10 cellular contexts compared by ENCODE assay signal in the genomic region with DNA sequence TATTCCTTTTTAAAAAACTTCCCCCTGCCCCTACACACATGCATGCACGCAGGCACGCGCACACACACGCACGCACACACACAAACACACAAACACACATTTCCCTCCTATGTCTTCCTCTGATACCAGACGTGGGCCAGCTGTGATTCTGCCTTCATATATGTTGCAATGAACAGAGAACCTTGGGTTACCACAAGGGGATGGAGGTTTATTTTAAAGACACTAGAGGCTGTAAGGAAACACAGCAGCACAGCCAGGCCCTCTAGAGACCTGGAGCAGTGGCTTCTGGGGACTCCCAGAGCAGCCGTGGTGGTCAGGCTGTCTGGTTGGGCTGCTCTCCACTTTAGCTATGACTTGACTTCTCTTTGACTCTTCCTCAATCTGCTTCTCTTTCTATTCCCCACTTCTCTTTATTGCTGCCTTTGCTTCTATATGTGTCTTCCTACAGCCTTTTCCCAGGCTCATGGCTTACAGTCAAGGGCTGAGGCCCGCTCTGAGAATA. TPM values are rescaled to one million over a fixed set of nuclear protein-coding genes. Genes with fewer than 3 reads are reported as not detected.
DNase-seq lines count a peak whose midpoint lies in the region; ATAC-seq and TF ChIP-seq lines count a peak whose summit lies in the region.
"Had no signal": no experiment of that assay in that cellular context is flagged by ENCODE, and none has a peak within 500 bp of the region (broad histone marks: within the 10 kb centered on the region; RNA-seq: fewer than 3 reads in every experiment).

No MANE protein-coding gene starts in this region.

- no peaks in the 10 kb centered on the region for H3K36me3 ChIP-seq in transverse colon
- no peaks in the 10 kb centered on the region for H3K36me3 ChIP-seq in HAP-1 (replicated peaks)

- TF ChIP-seq CTCF in fibroblast of villous mesenchyme (IDR thresholded peaks at IDR 0.05; ENCODE audit: insufficient read depth, low read depth, low read length): no peak
- no peak for TF ChIP-seq CTCF in transverse colon (IDR thresholded peaks at IDR 0.05)

- H3K4me1 ChIP-seq in transverse colon (peaks cover 0 to 3% (median 0%) of the 10 kb centered on the region in 4 donors), HAP-1 (no peaks in the 10 kb centered on the region)

- no peak for TF ChIP-seq POLR2A in transverse colon (IDR thresholded peaks at IDR 0.05)

- H3K27me3 ChIP-seq in transverse colon (no peaks in the 10 kb centered on the region), HAP-1 (ENCODE audit: low read depth) (no peaks in the 10 kb centered on the region)
- H3K27me3 ChIP-seq: hepatocyte had no signal

- no peak overlapping the region for H3K4me3 ChIP-seq in fibroblast of villous mesenchyme (ENCODE audit: low read depth, low read length)
- no peak overlapping the region for H3K4me3 ChIP-seq in transverse colon
- no peak overlapping the region for H3K4me3 ChIP-seq in HAP-1
- H3K4me3 ChIP-seq: hepatocyte had no signal

- peak; percentile 51 for ATAC-seq in GM19452 (IDR thresholded peaks at IDR 0.05; ENCODE audit: unreplicated experiment)
- ATAC-seq in HG03342 (IDR thresholded peaks at IDR 0.05; ENCODE audit: unreplicated experiment): peak; percentile 69

- no peak for TF ChIP-seq EP300 in transverse colon (IDR thresholded peaks at IDR 0.05; ENCODE audit: low read depth)

- 77 to 89% methylated on average over 8 of the region's 8 CpGs for WGBS in transverse colon (ENCODE audit: low coverage in 1 of 2), 2 donors

- DNase-seq in CD1c-positive myeloid dendritic cell (ENCODE audit: extremely low spot score): peak; percentile 89
- peak; percentile 4 for DNase-seq in fibroblast of villous mesenchyme (ENCODE audit: low read depth)
- DNase-seq in NCI-H1930 (lab: John Stamatoyannopoulos, UW): no peak
- DNase-seq in transverse colon: no peak
- DNase-seq in superior temporal gyrus (ENCODE audit: extremely low spot score): no peak
- no peak for DNase-seq in HAP-1 (ENCODE audit: low spot score in 2 of 2)
- DNase-seq: NCI-H524 treated with DMSO at 0.1 percent for 48 hours had no signal

- no peak overlapping the region for H3K27ac ChIP-seq in transverse colon
- H3K27ac ChIP-seq: hepatocyte had no signal

- H3K9me3 ChIP-seq in transverse colon (no peaks in the 10 kb centered on the region), HAP-1 (no peaks in the 10 kb centered on the region)

- in situ Hi-C loops in transverse colon (cut with MboI; ENCODE audit: low pct_ligation_motif_present in 1 of 4, low pct_unique_long_range_greater_than_20kb in 1 of 4, low sequenced_read_pairs in 3 of 4): loop anchor here in 1 of 4 donors (25.0 kb wide), 1 partner anchor 351 kb away; no protein-coding TSS in a partner anchor
- in situ Hi-C loops in HAP-1 (cut with MboI; ENCODE audit: low sequenced_read_pairs): no loop called here

- intact Hi-C loops in transverse colon (cut with DNase I; ENCODE audit: low total_unique reads): no loop called here

RNA-seq across cellular contexts. Expression of a gene that starts 3.2 kb away (rescaled TPM):
- total RNA-seq in fibroblast of villous mesenchyme (not detected in 2 replicates), transverse colon (1 to 10 TPM in 1 of 4 donors, not detected in 3; 4.6 TPM)
- total RNA-seq: hepatocyte had no signal

RNA-seq across cellular contexts. Expression of a gene that starts 18.6 kb away (rescaled TPM):
- total RNA-seq in fibroblast of villous mesenchyme (0.32 and 0.86 TPM in 2 replicates), transverse colon (10 to 100 TPM in 1 of 4 donors, 1 to 10 TPM in 2, under 1 TPM in 1; 0.20 to 14.0 (median 6.1) TPM)

Comparison
In these comparisons a context has a peak if more than half of its experiments do, and no peak if none do; other contexts are left out.
1. DNase-seq: peak in CD1c-positive myeloid dendritic cell (single experiment) and fibroblast of villous mesenchyme (single experiment); none in NCI-H1930 (0 of 2), transverse colon (single experiment), superior temporal gyrus (single experiment) and HAP-1 (0 of 2).